8 cellular contexts compared by ENCODE assay signal in genomic region chr17:81004336-81005015, GRCh38.
DNase-seq lines count a peak whose midpoint lies in the region; ATAC-seq lines count a peak whose summit lies in the region.
"Had no signal": no experiment of that assay in that cellular context is flagged by ENCODE, and none has a peak within 500 bp of the region (broad histone marks: within the 10 kb centered on the region; RNA-seq: fewer than 3 reads in every experiment).

No MANE protein-coding gene starts in this region.

- H3K27ac Mint-ChIP-seq in stimulated activated effector memory CD8-positive, alpha-beta T cell treated with anti-CD3 and anti-CD28 coated beads, Interleukin-12 subunit alpha, Interleukin-12 subunit beta, amount 100 ng/mL, for 72 hours: no peak overlapping the region

- H3K36me3 Mint-ChIP-seq in stimulated activated effector memory CD8-positive, alpha-beta T cell treated with anti-CD3 and anti-CD28 coated beads, Interleukin-12 subunit alpha, Interleukin-12 subunit beta, amount 100 ng/mL, for 72 hours: peaks cover 5% of the 10 kb centered on the region

- H3K4me3 Mint-ChIP-seq in stimulated activated effector memory CD8-positive, alpha-beta T cell treated with anti-CD3 and anti-CD28 coated beads, Interleukin-12 subunit alpha, Interleukin-12 subunit beta, amount 100 ng/mL, for 72 hours: peak overlapping the region; percentile 50

- H3K4me3 ChIP-seq in HUES48 (ENCODE audit: low read depth, low read length): peak overlapping the region; percentile 42; the same call in 1 of the 2 replicates
- peak overlapping the region; percentile 37 for H3K4me3 ChIP-seq in iPS-18a (ENCODE audit: low read length)

- no peak overlapping the region for H3K9ac ChIP-seq in HUES48 (ENCODE audit: low read depth, low read length)
- H3K9ac ChIP-seq in iPS-18a (ENCODE audit: low read length): no peak overlapping the region

- H3K27me3 ChIP-seq in HUES48 (ENCODE audit: control insufficient read depth, insufficient read depth, low read length): peaks cover 41% of the 10 kb centered on the region
- H3K27me3 ChIP-seq in iPS-18a (ENCODE audit: control insufficient read depth, insufficient read depth, low read length): peaks cover 52% of the 10 kb centered on the region

- H3K4me1 ChIP-seq in HUES48 (ENCODE audit: control insufficient read depth, insufficient read depth, low read length) (no peaks in the 10 kb centered on the region), iPS-18a (ENCODE audit: control insufficient read depth, low read depth, low read length) (no peaks in the 10 kb centered on the region)

- DNase-seq in activated T-cell treated with anti-CD3 and anti-CD28 coated beads, Interleukin-2, amount 50 U/mL, for 48 hours: peak; percentile 68 to 73
- DNase-seq in stimulated activated effector memory CD8-positive, alpha-beta T cell treated with anti-CD3 and anti-CD28 coated beads, Interleukin-12 subunit alpha, Interleukin-12 subunit beta, amount 100 ng/mL, for 72 hours (ENCODE audit: low spot score in 2 of 2): peak in 1 of 2 donors; percentile 68
- no peak for DNase-seq in NCI-H2227 treated with DMSO at 0.1 percent for 48 hours (lab: John Stamatoyannopoulos, UW)

- peaks cover 3% of the 10 kb centered on the region; the same call in 1 of the 2 replicates for H3K36me3 ChIP-seq in HUES48 (ENCODE audit: control insufficient read depth, insufficient read depth, low read length)
- H3K36me3 ChIP-seq in iPS-18a (ENCODE audit: control insufficient read depth, low read depth, low read length): no peaks in the 10 kb centered on the region

- H3K9me3 ChIP-seq in HUES48 (ENCODE audit: control insufficient read depth, insufficient read depth, low read length) (no peaks in the 10 kb centered on the region), iPS-18a (ENCODE audit: control insufficient read depth, low read depth, low read length) (no peaks in the 10 kb centered on the region)
- H3K9me3 ChIP-seq: pancreas had no signal

- no peak overlapping the region for H3K27ac ChIP-seq in HUES48 (ENCODE audit: low read depth, low read length)
- H3K27ac ChIP-seq in iPS-18a (ENCODE audit: low read length): no peak overlapping the region
- H3K27ac ChIP-seq: pancreas had no signal

- H3K4me1 Mint-ChIP-seq in stimulated activated effector memory CD8-positive, alpha-beta T cell treated with anti-CD3 and anti-CD28 coated beads, Interleukin-12 subunit alpha, Interleukin-12 subunit beta, amount 100 ng/mL, for 72 hours: peaks cover 24% of the 10 kb centered on the region

- H3K9me3 Mint-ChIP-seq in stimulated activated effector memory CD8-positive, alpha-beta T cell treated with anti-CD3 and anti-CD28 coated beads, Interleukin-12 subunit alpha, Interleukin-12 subunit beta, amount 100 ng/mL, for 72 hours: no peaks in the 10 kb centered on the region

- ATAC-seq in stimulated activated effector memory CD8-positive, alpha-beta T cell treated with anti-CD3 and anti-CD28 coated beads, Interleukin-12 subunit alpha, Interleukin-12 subunit beta, amount 100 ng/mL, for 72 hours: peak; percentile 76
- ATAC-seq in HG03469 (IDR thresholded peaks at IDR 0.05; ENCODE audit: unreplicated experiment) (no peak), HG03039 (IDR thresholded peaks at IDR 0.05; ENCODE audit: unreplicated experiment) (no peak)
